ENCODE assay signal across 16 cellular contexts in the genomic region with DNA sequence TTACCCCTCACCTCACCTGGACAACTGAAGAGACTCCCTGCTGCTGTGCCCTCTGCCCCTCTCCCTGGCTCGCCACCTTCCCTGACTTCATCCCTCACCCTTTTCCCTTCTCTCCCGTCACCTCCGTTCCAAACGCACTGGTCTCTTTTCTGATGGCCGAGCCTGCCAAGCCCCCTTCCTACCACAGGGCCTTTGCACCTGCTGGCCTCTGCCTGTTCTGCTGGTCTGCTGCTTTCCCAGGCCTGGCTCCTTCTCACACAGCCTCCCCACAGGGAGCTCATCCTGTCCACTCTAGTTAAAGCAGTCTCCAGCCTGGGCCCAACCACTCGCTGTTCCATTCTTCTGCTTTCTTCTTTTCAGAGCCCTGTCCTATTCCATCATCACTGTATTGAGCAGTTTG.
"Had no signal": no experiment of that assay in that cellular context is flagged by ENCODE, and none has a peak within 500 bp of the region (broad histone marks: within the 10 kb centered on the region; RNA-seq: fewer than 3 reads in every experiment).

No MANE protein-coding gene starts in this region.

- H3K27me3 ChIP-seq: colonic mucosa, transverse colon had no signal

- H3K9me3 ChIP-seq: colonic mucosa, prostate gland, transverse colon had no signal

- H3K4me1 Mint-ChIP-seq: activated B cell treated with CpG ODN at 0.5 μM for 24 hours had no signal

- H3K4me3 Mint-ChIP-seq: activated B cell treated with CpG ODN at 0.5 μM for 24 hours; activated CD4-positive, alpha-beta T cell treated with anti-CD3 and anti-CD28 coated beads, Interleukin-2, amount 10 ng/mL, durations not matched to agents 24 days and 14 days; nephron; T-helper 17 cell had no signal

- DNase-seq: activated B cell treated with CpG ODN at 0.5 μM for 24 hours; activated CD4-positive, alpha-beta T cell treated with anti-CD3 and anti-CD28 coated beads, Interleukin-2, amount 10 ng/mL, durations not matched to agents 24 days and 14 days; activated CD8-positive, alpha-beta memory T cell treated with anti-CD3 and anti-CD28 coated beads, Interleukin-2, amount 50 U/mL, for 48 hours; activated naive CD4-positive, alpha-beta T cell treated with Interleukin-2 at 50 U/mL for 16 hours; colonic mucosa; foreskin fibroblast; kidney; mesendoderm; right cardiac atrium; stimulated activated CD4-positive, alpha-beta T cell treated with anti-CD3 and anti-CD28 coated beads, Interleukin-4, amount 100 ng/mL, for 24 hours; stimulated activated naive CD4-positive, alpha-beta T cell; T-helper 17 cell; transverse colon had no signal

- H3K27ac ChIP-seq: colonic mucosa, prostate gland, transverse colon had no signal

- H3K4me3 ChIP-seq: colonic mucosa, prostate gland, skin epidermis, transverse colon had no signal

- H3K36me3 ChIP-seq: colonic mucosa had no signal

- H3K4me1 ChIP-seq: colonic mucosa, prostate gland, transverse colon had no signal

- H3K27ac Mint-ChIP-seq: activated B cell treated with CpG ODN at 0.5 μM for 24 hours; activated CD4-positive, alpha-beta T cell treated with anti-CD3 and anti-CD28 coated beads, Interleukin-2, amount 10 ng/mL, durations not matched to agents 24 days and 14 days; T-helper 17 cell had no signal

- ATAC-seq: T-helper 17 cell had no signal

- H3K27me3 Mint-ChIP-seq: activated B cell treated with CpG ODN at 0.5 μM for 24 hours; activated CD4-positive, alpha-beta T cell treated with anti-CD3 and anti-CD28 coated beads, Interleukin-2, amount 10 ng/mL, durations not matched to agents 24 days and 14 days; T-helper 17 cell had no signal

- H3K9me3 Mint-ChIP-seq: activated B cell treated with CpG ODN at 0.5 μM for 24 hours; activated CD4-positive, alpha-beta T cell treated with anti-CD3 and anti-CD28 coated beads, Interleukin-2, amount 10 ng/mL, durations not matched to agents 24 days and 14 days; nephron had no signal
